ENCODE assay signal across 1 cellular context in genomic region chr3:156800287-156800686, GRCh38. TPM values are rescaled to one million over a fixed set of nuclear protein-coding genes. Genes with fewer than 3 reads are reported as not detected.
"Had no signal": no experiment of that assay in that cellular context is flagged by ENCODE, and none has a peak within 500 bp of the region (broad histone marks: within the 10 kb centered on the region; RNA-seq: fewer than 3 reads in every experiment).

No MANE protein-coding gene starts in this region.

RNA-seq across cellular contexts. Expression of gene LEKR1, which starts 25.9 kb away (rescaled TPM):
- total RNA-seq: HT1080 had no signal
